ENCODE assay signal across 30 cellular contexts in genomic region chr3:195708626-195709481, GRCh38. TPM values are rescaled to one million over a fixed set of nuclear protein-coding genes. Genes with fewer than 3 reads are reported as not detected.
DNase-seq lines count a peak whose midpoint lies in the region; ATAC-seq and TF ChIP-seq lines count a peak whose summit lies in the region.
"Had no signal": no experiment of that assay in that cellular context is flagged by ENCODE, and none has a peak within 500 bp of the region (broad histone marks: within the 10 kb centered on the region; RNA-seq: fewer than 3 reads in every experiment).

No MANE protein-coding gene starts in this region.

- dilution Hi-C loops in mammary epithelial cell (cut with HindIII; ENCODE audit: low sequenced_read_pairs): no loop called here

- H3K9me3 ChIP-seq in aorta (ENCODE audit: control insufficient read depth, low read length): no peaks in the 10 kb centered on the region
- no peaks in the 10 kb centered on the region for H3K9me3 ChIP-seq in mammary epithelial cell (replicated peaks; ENCODE audit: insufficient read depth, low read length)
- H3K9me3 ChIP-seq: BLaER1, colonic mucosa, Peyer's patch, upper lobe of left lung had no signal

- H3K36me3 ChIP-seq in aorta (ENCODE audit: control insufficient read depth in 1 of 2, insufficient read depth in 2 of 2, low read length in 1 of 2): peaks cover 0 to 13% of the 10 kb centered on the region in 2 donors
- no peaks in the 10 kb centered on the region for H3K36me3 ChIP-seq in mammary epithelial cell (ENCODE audit: insufficient read depth, low read length)
- H3K36me3 ChIP-seq: WERI-Rb-1 had no signal

- no peaks in the 10 kb centered on the region for H3K79me2 ChIP-seq in mammary epithelial cell (ENCODE audit: insufficient read depth, low read length)

- no peaks in the 10 kb centered on the region for H4K20me1 ChIP-seq in mammary epithelial cell (ENCODE audit: insufficient read depth, low read length)
- H4K20me1 ChIP-seq: BLaER1 had no signal

- H3K4me3 Mint-ChIP-seq in natural killer cell treated with Interleukin-12 subunit alpha and Interleukin-12 subunit beta and Interleukin-15 and Interleukin-18, amount 100 ng/mL, for 72 hours: no peak overlapping the region
- no peak overlapping the region for H3K4me3 Mint-ChIP-seq in natural killer cell
- H3K4me3 Mint-ChIP-seq in activated T-helper 17 cell treated with anti-CD3 and anti-CD28 coated beads, Interleukin-2, amount 50 U/mL, for 72 hours: no peak overlapping the region
- H3K4me3 Mint-ChIP-seq in CD14-positive monocyte: no peak overlapping the region
- H3K4me3 Mint-ChIP-seq: activated naive CD4-positive, alpha-beta T cell treated with anti-CD3 and anti-CD28 coated beads for 36 hours; activated T-cell treated with anti-CD3 and anti-CD28 coated beads, Interleukin-2, amount 50 U/mL, for 4 hours; effector memory CD8-positive, alpha-beta T cell; HFFc6; IgD-negative memory B cell; nephron had no signal

- DNase-seq in natural killer cell treated with Interleukin-12 subunit alpha and Interleukin-12 subunit beta and Interleukin-15 and Interleukin-18, amount 100 ng/mL, for 72 hours (ENCODE audit: low spot score): peak; percentile 22
- DNase-seq in natural killer cell (no peak), foreskin fibroblast (peak; percentile 69 to 75), aorta (peak; percentile 33 to 41), CD14-positive monocyte (ENCODE audit: low spot score) (no peak), mammary epithelial cell (no peak)
- DNase-seq: activated CD4-positive, alpha-beta T cell treated with anti-CD3 and anti-CD28 coated beads for 48 hours; activated naive CD4-positive, alpha-beta T cell treated with anti-CD3 and anti-CD28 coated beads for 36 hours; activated T-cell treated with anti-CD3 and anti-CD28 coated beads, Interleukin-2, amount 50 U/mL, for 4 hours; amygdala; colonic mucosa; effector memory CD8-positive, alpha-beta T cell; GDM1; HFFc6; left ventricle myocardium superior; NCI-H1105; NCI-H187 treated with DMSO at 0.1 percent for 48 hours; NCI-H526; SIG-M5; small intestine; T-helper 9 cell; upper lobe of left lung; WERI-Rb-1 had no signal

- no peaks in the 10 kb centered on the region for H3K27me3 Mint-ChIP-seq in natural killer cell treated with Interleukin-12 subunit alpha and Interleukin-12 subunit beta and Interleukin-15 and Interleukin-18, amount 100 ng/mL, for 72 hours
- no peaks in the 10 kb centered on the region for H3K27me3 Mint-ChIP-seq in natural killer cell (ENCODE audit: low read depth in 2 of 2)
- H3K27me3 Mint-ChIP-seq in activated T-helper 17 cell treated with anti-CD3 and anti-CD28 coated beads, Interleukin-2, amount 50 U/mL, for 72 hours: no peaks in the 10 kb centered on the region
- H3K27me3 Mint-ChIP-seq in CD14-positive monocyte (ENCODE audit: low read depth in 3 of 3): peaks cover 0 to 7% (median 2%) of the 10 kb centered on the region in 3 donors
- H3K27me3 Mint-ChIP-seq: effector memory CD8-positive, alpha-beta T cell; IgD-negative memory B cell had no signal

- TF ChIP-seq CTCF in natural killer cell (IDR thresholded peaks at IDR 0.05) (no peak), foreskin fibroblast (IDR thresholded peaks at IDR 0.05; ENCODE audit: low read depth, low read length) (no peak), CD14-positive monocyte (IDR thresholded peaks at IDR 0.05) (no peak), mammary epithelial cell (conservative IDR thresholded peaks at IDR 0.05 in 1 of 2, IDR thresholded peaks at IDR 0.05 in 1 of 2; ENCODE audit: extremely low read depth in 1 of 2, insufficient read depth in 1 of 2, low read depth in 1 of 2, low read length in 2 of 2) (no peak)

- H3K27ac ChIP-seq in aorta (ENCODE audit: low read depth in 1 of 2, low read length in 2 of 2): no peak overlapping the region
- H3K27ac ChIP-seq in mammary epithelial cell (ENCODE audit: insufficient read depth, low read depth, low read length): no peak overlapping the region
- H3K27ac ChIP-seq: BLaER1, cardiac muscle cell, colonic mucosa, Peyer's patch, upper lobe of left lung, WERI-Rb-1 had no signal

- H3K4me3 ChIP-seq in foreskin fibroblast (ENCODE audit: low read depth in 1 of 2, low read length in 2 of 2): no peak overlapping the region
- H3K4me3 ChIP-seq in aorta (ENCODE audit: low read length in 2 of 2): no peak overlapping the region
- no peak overlapping the region for H3K4me3 ChIP-seq in mammary epithelial cell (replicated peaks in 1 of 3; ENCODE audit: insufficient read depth in 1 of 3, low read depth in 2 of 3, low read length in 3 of 3)
- H3K4me3 ChIP-seq: BLaER1, cardiac muscle cell, colonic mucosa, Peyer's patch, upper lobe of left lung had no signal

- BruUV-seq in mammary epithelial cell (replicated peaks; lab: Mats Ljungman, UMichigan): no TSS peak

- no peak overlapping the region for H3K4me2 ChIP-seq in mammary epithelial cell (ENCODE audit: insufficient read depth, low read depth, low read length)
- H3K4me2 ChIP-seq: BLaER1 had no signal

- H3K9ac ChIP-seq in mammary epithelial cell (ENCODE audit: insufficient read depth, low read length): no peak overlapping the region
- H3K9ac ChIP-seq: BLaER1 had no signal

- H2AFZ ChIP-seq in mammary epithelial cell (ENCODE audit: low read depth, low read length): no peak overlapping the region

- CTCF ChIA-PET in mammary epithelial cell (lab: Charles Lee; ENCODE audit: low non-redundant PET): no interaction called here

- H3K27me3 ChIP-seq in aorta (ENCODE audit: control insufficient read depth in 1 of 2, insufficient read depth in 2 of 2, low read length in 1 of 2) (no peaks in the 10 kb centered on the region), mammary epithelial cell (ENCODE audit: insufficient read depth, low read length) (no peaks in the 10 kb centered on the region)
- H3K27me3 ChIP-seq: BLaER1, cardiac muscle cell, colonic mucosa, Peyer's patch, upper lobe of left lung had no signal

- in situ Hi-C loops in mammary epithelial cell (cut with MboI; ENCODE audit: low sequenced_read_pairs in 2 of 2): no loop called here

- H3K27ac Mint-ChIP-seq in natural killer cell treated with Interleukin-12 subunit alpha and Interleukin-12 subunit beta and Interleukin-15 and Interleukin-18, amount 100 ng/mL, for 72 hours: no peak overlapping the region
- no peak overlapping the region for H3K27ac Mint-ChIP-seq in natural killer cell
- H3K27ac Mint-ChIP-seq in activated T-helper 17 cell treated with anti-CD3 and anti-CD28 coated beads, Interleukin-2, amount 50 U/mL, for 72 hours: peak overlapping the region; percentile 33
- peak overlapping the region in 2 of 7 donors; percentile 14 to 60 for H3K27ac Mint-ChIP-seq in CD14-positive monocyte
- H3K27ac Mint-ChIP-seq: activated naive CD4-positive, alpha-beta T cell treated with anti-CD3 and anti-CD28 coated beads for 36 hours; effector memory CD8-positive, alpha-beta T cell; HFFc6; nephron had no signal

- 92 to 94% methylated on average over 6 of the region's 6 CpGs for WGBS in aorta, 2 donors
- 90% methylated on average over 6 of the region's 6 CpGs for WGBS in mammary epithelial cell (ENCODE audit: low coverage, missing lambda C conversion rate)

- no peaks in the 10 kb centered on the region for H3K4me1 ChIP-seq in aorta (ENCODE audit: control insufficient read depth in 1 of 2, insufficient read depth in 2 of 2, low read length in 2 of 2)
- no peaks in the 10 kb centered on the region for H3K4me1 ChIP-seq in mammary epithelial cell (ENCODE audit: insufficient read depth, low read length)
- H3K4me1 ChIP-seq: BLaER1, colonic mucosa, Peyer's patch, upper lobe of left lung had no signal

- H3K4me1 Mint-ChIP-seq in natural killer cell treated with Interleukin-12 subunit alpha and Interleukin-12 subunit beta and Interleukin-15 and Interleukin-18, amount 100 ng/mL, for 72 hours (ENCODE audit: low read depth in 2 of 2): peaks cover 0 to 7% of the 10 kb centered on the region in 2 donors
- peaks cover 0 to 11% of the 10 kb centered on the region in 2 donors for H3K4me1 Mint-ChIP-seq in natural killer cell
- peaks cover 5% of the 10 kb centered on the region for H3K4me1 Mint-ChIP-seq in activated T-helper 17 cell treated with anti-CD3 and anti-CD28 coated beads, Interleukin-2, amount 50 U/mL, for 72 hours
- peaks cover 3% of the 10 kb centered on the region for H3K4me1 Mint-ChIP-seq in CD14-positive monocyte
- H3K4me1 Mint-ChIP-seq: nephron had no signal

- intact Hi-C loops in natural killer cell (cut with micrococcal nuclease): no loop called here
- intact Hi-C loops in aorta (cut with DNase I): no loop called here
- intact Hi-C loops in CD14-positive monocyte (cut with micrococcal nuclease): no loop called here
- intact Hi-C loops in mammary epithelial cell (cut with micrococcal nuclease): no loop called here

- H3K36me3 Mint-ChIP-seq in natural killer cell treated with Interleukin-12 subunit alpha and Interleukin-12 subunit beta and Interleukin-15 and Interleukin-18, amount 100 ng/mL, for 72 hours: no peaks in the 10 kb centered on the region
- H3K36me3 Mint-ChIP-seq in natural killer cell (peaks cover 7% of the 10 kb centered on the region), CD14-positive monocyte (peaks cover 9 to 21% of the 10 kb centered on the region in 2 donors)
- H3K36me3 Mint-ChIP-seq in activated T-helper 17 cell treated with anti-CD3 and anti-CD28 coated beads, Interleukin-2, amount 50 U/mL, for 72 hours (ENCODE audit: low read depth): peaks cover 26% of the 10 kb centered on the region

- H3K9me3 Mint-ChIP-seq in natural killer cell treated with Interleukin-12 subunit alpha and Interleukin-12 subunit beta and Interleukin-15 and Interleukin-18, amount 100 ng/mL, for 72 hours: no peaks in the 10 kb centered on the region
- H3K9me3 Mint-ChIP-seq in natural killer cell (no peaks in the 10 kb centered on the region), CD14-positive monocyte (no peaks in the 10 kb centered on the region)
- H3K9me3 Mint-ChIP-seq in activated T-helper 17 cell treated with anti-CD3 and anti-CD28 coated beads, Interleukin-2, amount 50 U/mL, for 72 hours: no peaks in the 10 kb centered on the region
- H3K9me3 Mint-ChIP-seq: activated naive CD4-positive, alpha-beta T cell treated with anti-CD3 and anti-CD28 coated beads for 36 hours; activated T-cell treated with anti-CD3 and anti-CD28 coated beads, Interleukin-2, amount 50 U/mL, for 4 hours; effector memory CD8-positive, alpha-beta T cell; HFFc6; IgD-negative memory B cell; nephron had no signal

- no peak for ATAC-seq in natural killer cell treated with Interleukin-12 subunit alpha and Interleukin-12 subunit beta and Interleukin-15 and Interleukin-18, amount 100 ng/mL, for 72 hours
- ATAC-seq in natural killer cell (no peak), aorta (ENCODE audit: low FRiP score) (peak; percentile 16), HG02678 (IDR thresholded peaks at IDR 0.05; ENCODE audit: unreplicated experiment) (no peak)
- ATAC-seq in activated T-helper 17 cell treated with anti-CD3 and anti-CD28 coated beads, Interleukin-2, amount 50 U/mL, for 72 hours (replicated peaks): no peak
- ATAC-seq: activated T-cell treated with anti-CD3 and anti-CD28 coated beads, Interleukin-2, amount 50 U/mL, for 4 hours; effector memory CD8-positive, alpha-beta T cell; left ventricle myocardium superior had no signal

RNA-seq across cellular contexts. Expression of gene MUC20, which starts 11.9 kb away (rescaled TPM):
- total RNA-seq in natural killer cell treated with Interleukin-12 subunit alpha and Interleukin-12 subunit beta and Interleukin-15 and Interleukin-18, amount 100 ng/mL, for 72 hours: 1 to 10 TPM; 2.4 to 3.5 TPM
- total RNA-seq in natural killer cell (10 to 100 TPM in 1 of 3 donors, 1 to 10 TPM in 2; 4.1 to 11.4 (median 5.9) TPM), aorta (10 to 100 TPM in 1 of 2 donors, 1 to 10 TPM in 1; 4.5 to 17.8 TPM), mammary epithelial cell (under 1 TPM; 0.24 to 0.33 TPM)
- 10 to 100 TPM in 1 of 2 donors, 1 to 10 TPM in 1; 3.8 to 14.4 TPM for total RNA-seq in activated T-helper 17 cell treated with anti-CD3 and anti-CD28 coated beads, Interleukin-2, amount 50 U/mL, for 72 hours
- polyA plus RNA-seq in aorta (10 to 100 TPM in 1 of 2 donors, 1 to 10 TPM in 1; 2.9 to 17.7 TPM), CD14-positive monocyte (not detected), mammary epithelial cell (0.37 TPM)
- not detected for polyA minus RNA-seq in mammary epithelial cell

Comparison
In these comparisons a context has a peak if more than half of its experiments do, and no peak if none do; other contexts are left out.
1. DNase-seq: peak in natural killer cell treated with Interleukin-12 subunit alpha and Interleukin-12 subunit beta and Interleukin-15 and Interleukin-18, amount 100 ng/mL, for 72 hours (single experiment), foreskin fibroblast (2 of 2) and aorta (2 of 2); none in natural killer cell (single experiment), CD14-positive monocyte (single experiment) and mammary epithelial cell (single experiment).